ENCODE assay signal across 10 cellular contexts in the genomic region with DNA sequence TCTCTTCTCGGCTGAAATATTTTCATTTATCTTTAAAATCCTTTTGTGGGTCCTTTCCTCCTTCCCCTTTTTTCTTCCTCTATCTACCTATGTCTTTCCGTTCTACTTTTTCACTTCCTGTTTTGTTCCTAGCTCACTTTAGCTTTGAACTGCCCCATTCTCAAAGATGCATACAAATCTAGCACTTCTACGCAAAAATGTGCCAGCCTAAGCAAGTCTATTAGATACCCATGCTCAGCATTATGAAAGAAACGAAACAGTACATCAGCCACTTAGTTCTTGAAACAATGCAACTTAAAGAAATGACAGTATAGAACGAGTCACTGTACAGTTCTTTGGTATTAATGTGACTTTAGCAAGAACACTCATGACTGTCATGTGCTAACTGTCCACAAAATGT. TPM values are rescaled to one million over a fixed set of nuclear protein-coding genes. Genes with fewer than 3 reads are reported as not detected.
DNase-seq lines count a peak whose midpoint lies in the region; ATAC-seq lines count a peak whose summit lies in the region.
"Had no signal": no experiment of that assay in that cellular context is flagged by ENCODE, and none has a peak within 500 bp of the region (broad histone marks: within the 10 kb centered on the region; RNA-seq: fewer than 3 reads in every experiment).

No MANE protein-coding gene starts in this region.

- no peak overlapping the region for H3K4me3 ChIP-seq in BLaER1
- H3K4me3 ChIP-seq: skin epidermis had no signal

- ATAC-seq in GM19372 (IDR thresholded peaks at IDR 0.05; ENCODE audit: low read depth, unreplicated experiment) (peak; percentile 55), HG03064 (IDR thresholded peaks at IDR 0.05; ENCODE audit: low read depth, unreplicated experiment) (peak; percentile 64)

- H3K4me2 ChIP-seq in BLaER1, result peak overlapping the region; percentile 53

- H3K27me3 ChIP-seq in BLaER1, result no peaks in the 10 kb centered on the region

- peaks cover 8% of the 10 kb centered on the region for H3K4me1 ChIP-seq in BLaER1

- no peaks in the 10 kb centered on the region for H4K20me1 ChIP-seq in BLaER1

- H3K9me3 ChIP-seq in BLaER1, result no peaks in the 10 kb centered on the region

- peak; percentile 86 for DNase-seq in RPMI8226
- no peak for DNase-seq in HT-29 (ENCODE audit: low spot score)
- no peak for DNase-seq in NCI-H82 (lab: John Stamatoyannopoulos, UW)
- no peak for DNase-seq in epidermal melanocyte (ENCODE audit: insufficient read length, low spot score)
- no peak for DNase-seq in HPDE6-E6E7 (ENCODE audit: extremely low spot score)
- DNase-seq: hippocampal formation had no signal

- no peak overlapping the region for H3K27ac ChIP-seq in BLaER1

- H3K9ac ChIP-seq in BLaER1, result no peak overlapping the region

- no peaks in the 10 kb centered on the region for H3K36me3 ChIP-seq in BLaER1

RNA-seq across cellular contexts. Expression of a gene that starts 47.3 kb away (rescaled TPM):
- 49.6 and 53.1 TPM in 2 replicates for total RNA-seq in HT-29 (2014; rRNA removed; shearing (Covaris generic))
